ENCODE assay signal across 27 cellular contexts in genomic region chr5:165906879-165907278, GRCh38.
"Had no signal": no experiment of that assay in that cellular context is flagged by ENCODE, and none has a peak within 500 bp of the region (broad histone marks: within the 10 kb centered on the region; RNA-seq: fewer than 3 reads in every experiment).

No MANE protein-coding gene starts in this region.

- H2AFZ ChIP-seq: hepatocyte, parathyroid adenoma had no signal

- H3K4me3 ChIP-seq: hepatocyte, left lung, lower lobe of right lung, right atrium auricular region, right lobe of liver, smooth muscle cell, tibial nerve, uterus had no signal

- H3K27ac Mint-ChIP-seq: naive thymus-derived CD8-positive, alpha-beta T cell; nephron; progenitor cell of endocrine pancreas; stimulated activated memory B cell treated with anti-CD40 and anti-IgM and Interleukin-4, amounts not matched to agents 10 μg/mL and 1 μg/mL and 100 μg/mL, for 72 hours; stimulated activated naive CD8-positive, alpha-beta T cell treated with anti-CD3 and anti-CD28 coated beads, Interleukin-15, amount 100 ng/mL, for 72 hours; type B pancreatic cell had no signal

- DNase-seq: kidney glomerular epithelial cell; left colon; left lung; lower lobe of right lung; mammary epithelial cell; mesenchymal stem cell; naive thymus-derived CD8-positive, alpha-beta T cell; nucleus accumbens; right lobe of liver; stimulated activated CD4-positive, alpha-beta T cell treated with anti-CD3 and anti-CD28 coated beads, Interleukin-1b, Interleukin-23, amount 100 ng/mL, for 48 hours; stimulated activated CD4-positive, alpha-beta T cell treated with anti-CD3 and anti-CD28 coated beads, Interleukin-2, amount 100 ng/mL, for 48 hours; stimulated activated CD4-positive, alpha-beta T cell treated with anti-CD3 and anti-CD28 coated beads, Interleukin-4, amount 100 ng/mL, for 4 hours; stimulated activated CD8-positive, alpha-beta memory T cell treated with anti-CD3 and anti-CD28 coated beads, Interleukin-4, amount 100 ng/mL, for 48 hours; stimulated activated naive CD4-positive, alpha-beta T cell treated with Interleukin-2 at 50 U/mL for 16 hours; stimulated activated naive CD8-positive, alpha-beta T cell treated with anti-CD3 and anti-CD28 coated beads, Interleukin-15, amount 100 ng/mL, for 72 hours; substantia nigra; uterus had no signal

- H3K4me1 ChIP-seq: left lung, lower lobe of right lung, parathyroid adenoma, right atrium auricular region, right lobe of liver, tibial nerve, uterus had no signal

- H3K4me2 ChIP-seq: hepatocyte, smooth muscle cell had no signal

- H3K9me3 Mint-ChIP-seq: type B pancreatic cell had no signal

- H3K27ac ChIP-seq: hepatocyte, left lung, lower lobe of right lung, parathyroid adenoma, right atrium auricular region, right lobe of liver, tibial nerve, uterus had no signal

- H3K36me3 Mint-ChIP-seq: naive thymus-derived CD8-positive, alpha-beta T cell; stimulated activated memory B cell treated with anti-CD40 and anti-IgM and Interleukin-4, amounts not matched to agents 10 μg/mL and 1 μg/mL and 100 μg/mL, for 72 hours; type B pancreatic cell had no signal

- H3K27me3 Mint-ChIP-seq: naive thymus-derived CD8-positive, alpha-beta T cell; progenitor cell of endocrine pancreas; stimulated activated memory B cell treated with anti-CD40 and anti-IgM and Interleukin-4, amounts not matched to agents 10 μg/mL and 1 μg/mL and 100 μg/mL, for 72 hours; stimulated activated naive CD8-positive, alpha-beta T cell treated with anti-CD3 and anti-CD28 coated beads, Interleukin-15, amount 100 ng/mL, for 72 hours; type B pancreatic cell had no signal

- H3K79me2 ChIP-seq: hepatocyte, parathyroid adenoma had no signal

- H3K36me3 ChIP-seq: left lung, lower lobe of right lung, right atrium auricular region, right lobe of liver, tibial nerve, uterus had no signal

- H3K4me3 Mint-ChIP-seq: naive thymus-derived CD8-positive, alpha-beta T cell; nephron; neural crest cell; stimulated activated memory B cell treated with anti-CD40 and anti-IgM and Interleukin-4, amounts not matched to agents 10 μg/mL and 1 μg/mL and 100 μg/mL, for 72 hours; stimulated activated naive CD8-positive, alpha-beta T cell treated with anti-CD3 and anti-CD28 coated beads, Interleukin-15, amount 100 ng/mL, for 72 hours; type B pancreatic cell had no signal

- ATAC-seq: left colon; left lung; lower lobe of right lung; naive thymus-derived CD8-positive, alpha-beta T cell; right lobe of liver; stimulated activated memory B cell treated with anti-CD40 and anti-IgM and Interleukin-4, amounts not matched to agents 10 μg/mL and 1 μg/mL and 100 μg/mL, for 72 hours; stimulated activated naive CD8-positive, alpha-beta T cell treated with anti-CD3 and anti-CD28 coated beads, Interleukin-15, amount 100 ng/mL, for 72 hours had no signal

- H3K27me3 ChIP-seq: hepatocyte, left lung, right atrium auricular region, right lobe of liver, tibial nerve, uterus had no signal

- H3K4me1 Mint-ChIP-seq: naive thymus-derived CD8-positive, alpha-beta T cell; nephron; neural crest cell; stimulated activated memory B cell treated with anti-CD40 and anti-IgM and Interleukin-4, amounts not matched to agents 10 μg/mL and 1 μg/mL and 100 μg/mL, for 72 hours; stimulated activated naive CD8-positive, alpha-beta T cell treated with anti-CD3 and anti-CD28 coated beads, Interleukin-15, amount 100 ng/mL, for 72 hours had no signal
